23 cellular contexts compared by ENCODE assay signal in genomic region chr3:142941373-142942123, GRCh38. TPM values are rescaled to one million over a fixed set of nuclear protein-coding genes. Genes with fewer than 3 reads are reported as not detected.
DNase-seq lines count a peak whose midpoint lies in the region; ATAC-seq, FAIRE-seq and TF ChIP-seq lines count a peak whose summit lies in the region.
"Had no signal": no experiment of that assay in that cellular context is flagged by ENCODE, and none has a peak within 500 bp of the region (broad histone marks: within the 10 kb centered on the region; RNA-seq: fewer than 3 reads in every experiment).

No MANE protein-coding gene starts in this region.

- intact Hi-C loops in K562 (cut with micrococcal nuclease) (no loop called here), HepG2 (cut with micrococcal nuclease; ENCODE audit: unreplicated experiment) (no loop called here)

- CTCF ChIA-PET in K562 (lab: Yijun Ruan, JAX; ENCODE audit: low intra/inter-chr PET ratio) (no interaction called here), HepG2 (lab: Yijun Ruan, JAX; ENCODE audit: low intra/inter-chr PET ratio, low total read pairs) (interaction anchor here (1.2 kb wide), 1 partner anchor 23 kb away, joined by 4 read pairs; the partner anchor contains the start of gene PAQR9)

- TF ChIP-seq POLR2A in K562 (conservative IDR thresholded peaks at IDR 0.05) (no peak), HepG2 (IDR thresholded peaks at IDR 0.05; ENCODE audit: insufficient read depth in 1 of 2, low read depth in 2 of 2, low read length in 2 of 2) (peak; percentile 31 to 44; a peak in 1 of 4 replicates)

- no peaks in the 10 kb centered on the region for H3K36me3 ChIP-seq in KMS-11 (ENCODE audit: insufficient read depth)
- no peaks in the 10 kb centered on the region for H3K36me3 ChIP-seq in K562 (ENCODE audit: control insufficient read depth, insufficient read depth, low read length)
- no peaks in the 10 kb centered on the region for H3K36me3 ChIP-seq in HepG2 (replicated peaks in 1 of 2; ENCODE audit: control insufficient read depth in 1 of 2, insufficient read depth in 2 of 2, low read length in 2 of 2)
- H3K36me3 ChIP-seq: BE2C had no signal

- H3K4me2 ChIP-seq in KMS-11 = no peak overlapping the region
- no peak overlapping the region for H3K4me2 ChIP-seq in K562 (ENCODE audit: insufficient read depth, low read length)
- peak overlapping the region; percentile 76 for H3K4me2 ChIP-seq in HepG2 (ENCODE audit: low read depth, low read length)
- H3K4me2 ChIP-seq: GM23338 had no signal

- peak; percentile 54; the same call in 2 of the 3 replicates for ATAC-seq in K562
- peak; percentile 95 for ATAC-seq in HepG2
- ATAC-seq in HG02623 (IDR thresholded peaks at IDR 0.05; ENCODE audit: unreplicated experiment) = no peak
- no peak for ATAC-seq in GM18511 (IDR thresholded peaks at IDR 0.05; ENCODE audit: unreplicated experiment)
- no peak for ATAC-seq in GM19397 (IDR thresholded peaks at IDR 0.05; ENCODE audit: unreplicated experiment)
- ATAC-seq: GM23338 had no signal

- H4K20me1 ChIP-seq in KMS-11 (ENCODE audit: insufficient read depth) (no peaks in the 10 kb centered on the region), K562 (replicated peaks; ENCODE audit: control insufficient read depth, insufficient read depth, low read length) (no peaks in the 10 kb centered on the region), HepG2 (ENCODE audit: insufficient read depth, low read length) (no peaks in the 10 kb centered on the region)

- no peak for TF ChIP-seq CTCF in KMS-11 (conservative IDR thresholded peaks at IDR 0.05; ENCODE audit: low read depth, low read length)
- TF ChIP-seq CTCF in K562 (IDR thresholded peaks at IDR 0.05 in 2 of 3, conservative IDR thresholded peaks at IDR 0.05 in 1 of 3; ENCODE audit: insufficient read depth in 2 of 3, low read depth in 1 of 3, low read length in 3 of 3) = no peak
- no peak for TF ChIP-seq CTCF in HepG2 (CRISPR knock-in tag; IDR thresholded peaks at IDR 0.05)

- H3K9me3 ChIP-seq in K562 (replicated peaks; ENCODE audit: control insufficient read depth, insufficient read depth, low read depth, low read length) (no peaks in the 10 kb centered on the region), HepG2 (ENCODE audit: low read length) (no peaks in the 10 kb centered on the region)
- H3K9me3 ChIP-seq: BE2C had no signal

- BruUV-seq in K562 (replicated peaks; lab: Mats Ljungman, UMichigan) = no TSS peak
- no TSS peak for BruUV-seq in HepG2 (replicated peaks; lab: Mats Ljungman, UMichigan)

- in situ Hi-C loops in K562 (cut with MboI) (no loop called here), HepG2 (cut with HindIII; ENCODE audit: extremely low pct_ligation_motif_present, low pct_unique_long_range_greater_than_20kb) (no loop called here)

- no peaks in the 10 kb centered on the region for H3K27me3 ChIP-seq in KMS-11 (ENCODE audit: insufficient read depth, low read depth)
- no peaks in the 10 kb centered on the region for H3K27me3 ChIP-seq in K562 (ENCODE audit: control insufficient read depth in 2 of 2, insufficient read depth in 2 of 2, low read length in 2 of 2)
- H3K27me3 ChIP-seq in HepG2 (ENCODE audit: control insufficient read depth in 1 of 2, insufficient read depth in 2 of 2, low read length in 2 of 2) = 0 out of 5 replicates have a peak, but pooled peaks cover 0 to 2% of the 10 kb centered on the region in 2 experiments
- H3K27me3 ChIP-seq: BE2C had no signal

- H3K27ac ChIP-seq in KMS-11 (no peak overlapping the region), K562 (ENCODE audit: extremely low read depth, low read depth, low read length) (no peak overlapping the region), HepG2 (ENCODE audit: extremely low read length, insufficient read depth, low read length) (peak overlapping the region; percentile 89)

- TF ChIP-seq RAD21 in K562 (CRISPR knock-in tag; conservative IDR thresholded peaks at IDR 0.05 in 1 of 2, IDR thresholded peaks at IDR 0.05 in 1 of 2) (no peak), HepG2 (CRISPR knock-in tag; IDR thresholded peaks at IDR 0.05) (peak; percentile 18; the same call in 1 of the 2 replicates)

- 0 out of 2 replicates have a peak overlapping the region, but pooled peaks have one; percentile 37 for H2AFZ ChIP-seq in KMS-11 (ENCODE audit: low read depth)
- peak overlapping the region; percentile 21; the same call in 1 of the 2 replicates for H2AFZ ChIP-seq in K562 (ENCODE audit: low read depth, low read length)
- H2AFZ ChIP-seq in HepG2 (ENCODE audit: low read length) = no peak overlapping the region

- FAIRE-seq in K562 (lab: Jason Lieb, UNC) = no peak
- peak; percentile 97 for FAIRE-seq in HepG2 (lab: Jason Lieb, UNC)
- FAIRE-seq: A204.1, G401.6, GM12892, GM18507, GM19239, H54, HTR-8/SVneo had no signal

- WGBS in K562 (ENCODE audit: insufficient coverage, low coverage, missing lambda C conversion rate) = 15% methylated on average over 8 of the region's 8 CpGs
- 3% methylated on average over 8 of the region's 8 CpGs for WGBS in HepG2 (ENCODE audit: low lambda C conversion rate)

- H3K9ac ChIP-seq in KMS-11 (no peak overlapping the region), K562 (ENCODE audit: insufficient read depth in 1 of 2, low read depth in 2 of 2, low read length in 2 of 2) (no peak overlapping the region), HepG2 (ENCODE audit: insufficient read depth, low read depth, low read length) (peak overlapping the region; percentile 62)

- DNase-seq in K562 (ENCODE audit: extremely low read depth in 1 of 4, low spot score in 3 of 4) (no peak), HepG2 (ENCODE audit: low spot score) (peak; percentile 96), UCSD-AML1 (lab: John Stamatoyannopoulos, UW; ENCODE audit: unreplicated experiment) (no peak)
- DNase-seq: ACHN; BE2C; C1 segment of cervical spinal cord; CD4-positive, CD25-positive, alpha-beta regulatory T cell; CD8-positive, alpha-beta memory T cell; COR-L47; HCEC 1CT; Karpas-422 had no signal

- POLR2A ChIA-PET in K562 (lab: Yijun Ruan, JAX) (interaction anchor here (0.7 to 1.9 kb wide), 2 partner anchors 12 to 92 kb away, joined by 3 read pairs; no protein-coding TSS in a partner anchor), HepG2 (lab: Yijun Ruan, JAX) (interaction anchor here (0.8 to 3.9 kb wide), 13 partner anchors 10 to 94 kb away, joined by 3 to 34 read pairs (median 5); partner anchors contain the start of gene U2SURP)

- H3K79me2 ChIP-seq in KMS-11 (ENCODE audit: insufficient read depth, low read depth) (no peaks in the 10 kb centered on the region), K562 (ENCODE audit: control insufficient read depth, insufficient read depth, low read length) (no peaks in the 10 kb centered on the region), HepG2 (ENCODE audit: insufficient read depth, low read length) (no peaks in the 10 kb centered on the region)

- H3K4me1 ChIP-seq in KMS-11 (ENCODE audit: low read depth, poor library complexity, severe bottlenecking) (peaks cover 22% of the 10 kb centered on the region), K562 (replicated peaks in 1 of 2; ENCODE audit: control insufficient read depth in 2 of 2, insufficient read depth in 2 of 2, low read length in 2 of 2) (no peaks in the 10 kb centered on the region), HepG2 (ENCODE audit: insufficient read depth, low read length) (peaks cover 73% of the 10 kb centered on the region)
- H3K4me1 ChIP-seq: BE2C had no signal

- H3K9me1 ChIP-seq in K562 (ENCODE audit: control insufficient read depth, insufficient read depth, low read length) = no peaks in the 10 kb centered on the region

- no peak overlapping the region for H3K4me3 ChIP-seq in KMS-11 (IDR thresholded peaks at IDR 0.05; ENCODE audit: insufficient read depth, low read depth, low read length)
- no peak overlapping the region for H3K4me3 ChIP-seq in K562
- peak overlapping the region in 1 of 3 experiments; percentile 53; a peak in 3 of 6 replicates for H3K4me3 ChIP-seq in HepG2 (replicated peaks in 1 of 3; ENCODE audit: insufficient read depth in 1 of 3, low read depth in 2 of 3, low read length in 3 of 3)
- H3K4me3 ChIP-seq: GM23338 had no signal

- TF ChIP-seq EP300 in K562 (IDR thresholded peaks at IDR 0.05; ENCODE audit: low read length) = no peak
- peak; percentile 14 to 97; a peak in 3 of 4 replicates for TF ChIP-seq EP300 in HepG2 (IDR thresholded peaks at IDR 0.05; ENCODE audit: low read depth in 2 of 2, low read length in 2 of 2)
- peak; percentile 91 for TF ChIP-seq EP300 in HepG2 (CRISPR knock-in tag; IDR thresholded peaks at IDR 0.05; ENCODE audit: borderline replicate concordance)

RNA-seq across cellular contexts. Expression of gene PAQR9, which starts 21.9 kb away (rescaled TPM):
- 0.53 and 1.0 TPM in 2 replicates for total RNA-seq in K562 (2011; cell fraction: chromatin; rRNA removed; ENCODE audit: low replicate concordance)
- total RNA-seq in K562 (2011; cell fraction: nucleolus; rRNA removed) = 1.4 and 2.0 TPM in 2 replicates
- 0.92 and 1.8 TPM in 2 replicates for total RNA-seq in K562 (2011; cell fraction: nucleoplasm; rRNA removed)
- total RNA-seq in K562 (2014; rRNA removed) (0.27 and 0.29 TPM in 2 replicates), K562 (2014; rRNA removed; fragmentation: Illumina TruSeq; extraction: Trizol) (0.07 and 0.16 TPM in 2 replicates), K562 (2015; rRNA removed; fragmentation: Illumina TruSeq; extraction: Trizol) (0.04 TPM in 1 of 2 replicates, not detected in the other), K562 (2021) (0.40 and 0.58 TPM in 2 replicates), HepG2 (2016; rRNA removed; fragmentation: Illumina TruSeq; extraction: Trizol) (10.3 and 10.4 TPM in 2 replicates)
- polyA plus RNA-seq in K562 (2011; rRNA removed) (0.12 and 0.39 TPM in 2 replicates), K562 (2014; fragmentation: Illumina TruSeq; extraction: Trizol) (0.21 and 0.22 TPM in 2 replicates), K562 (2014; fragmentation: Nextera tagmentation; extraction: Ambion mirVana) (under 1 TPM; 0.08 to 0.13 TPM), K562 (2014; rRNA removed) (0.33 and 0.47 TPM in 2 replicates), HepG2 (2011; rRNA removed) (3.7 and 8.4 TPM in 2 replicates)
- 0.12 and 1.3 TPM in 2 replicates for polyA plus RNA-seq in K562 (2011; cell fraction: cytosol; rRNA removed)
- polyA plus RNA-seq in K562 (2011; cell fraction: nucleus; rRNA removed) = 0.20 and 1.0 TPM in 2 replicates
- polyA plus RNA-seq in K562 (2012) = 0.11 and 0.31 TPM in 2 replicates
- 0.18 and 0.39 TPM in 2 replicates for polyA minus RNA-seq in K562 (2011; rRNA and poly(A)+ RNA removed)
- polyA minus RNA-seq in K562 (2011; cell fraction: cytosol; rRNA and poly(A)+ RNA removed) = not detected in 2 replicates
- 0.27 and 0.56 TPM in 2 replicates for polyA minus RNA-seq in K562 (2011; cell fraction: nucleus; rRNA and poly(A)+ RNA removed)
- 3.6 and 3.8 TPM in 2 replicates for total RNA-seq in HepG2 (2016; cell fraction: cytosol; rRNA removed; fragmentation: Illumina TruSeq; extraction: Trizol; ENCODE audit: low read depth)
- 10.3 and 10.5 TPM in 2 replicates for total RNA-seq in HepG2 (2016; cell fraction: insoluble cytoplasmic fraction; rRNA removed; fragmentation: Illumina TruSeq; extraction: Trizol)
- 12.0 and 13.5 TPM in 2 replicates for total RNA-seq in HepG2 (2016; cell fraction: membrane; rRNA removed; fragmentation: Illumina TruSeq; extraction: Trizol)
- 9.3 and 10.1 TPM in 2 replicates for total RNA-seq in HepG2 (2016; cell fraction: nucleus; rRNA removed; fragmentation: Illumina TruSeq; extraction: Trizol)
- 4.9 and 6.5 TPM in 2 replicates for polyA plus RNA-seq in HepG2 (2011; cell fraction: cytosol; rRNA removed)
- 8.2 and 13.0 TPM in 2 replicates for polyA plus RNA-seq in HepG2 (2011; cell fraction: nucleus; rRNA removed)
- 9.1 and 16.7 TPM in 2 replicates for polyA plus RNA-seq in HepG2 (2012)
- polyA plus RNA-seq in HepG2 (2016; cell fraction: cytosol; fragmentation: Illumina TruSeq; extraction: Trizol; ENCODE audit: low read depth) = 4.6 and 5.9 TPM in 2 replicates
- 13.7 and 14.1 TPM in 2 replicates for polyA plus RNA-seq in HepG2 (2016; cell fraction: insoluble cytoplasmic fraction; fragmentation: Illumina TruSeq; extraction: Trizol; ENCODE audit: low read depth)
- polyA plus RNA-seq in HepG2 (2016; cell fraction: membrane; fragmentation: Illumina TruSeq; extraction: Trizol; ENCODE audit: low read depth) = 12.2 and 13.8 TPM in 2 replicates
- 16.0 and 16.8 TPM in 2 replicates for polyA plus RNA-seq in HepG2 (2016; cell fraction: nucleus; fragmentation: Illumina TruSeq; extraction: Trizol; ENCODE audit: insufficient read depth, low read depth)
- polyA minus RNA-seq in HepG2 (2011; rRNA and poly(A)+ RNA removed; ENCODE audit: low replicate concordance) = 26.7 TPM in 1 of 2 replicates, not detected in the other
- polyA minus RNA-seq in HepG2 (2011; cell fraction: cytosol; rRNA and poly(A)+ RNA removed) = 5.5 and 9.2 TPM in 2 replicates
- polyA minus RNA-seq in HepG2 (2011; cell fraction: nucleus; rRNA and poly(A)+ RNA removed) = 10.3 and 15.8 TPM in 2 replicates
- total RNA-seq: CD4-positive, CD25-positive, alpha-beta regulatory T cell; CD8-positive, alpha-beta memory T cell had no signal
- polyA plus RNA-seq: CD4-positive, CD25-positive, alpha-beta regulatory T cell; CD8-positive, alpha-beta memory T cell had no signal

RNA-seq across cellular contexts. Expression of gene PCOLCE2, which starts 52.7 kb away (rescaled TPM):
- total RNA-seq in K562 (2011; cell fraction: chromatin; rRNA removed; ENCODE audit: low replicate concordance) = 4.6 and 8.1 TPM in 2 replicates
- 3.2 and 3.3 TPM in 2 replicates for total RNA-seq in K562 (2011; cell fraction: nucleolus; rRNA removed)
- total RNA-seq in K562 (2011; cell fraction: nucleoplasm; rRNA removed) = 6.0 and 6.3 TPM in 2 replicates
- 0.73 and 0.86 TPM in 2 replicates for total RNA-seq in K562 (2014; rRNA removed)
- 0.65 and 0.83 TPM in 2 replicates for total RNA-seq in K562 (2014; rRNA removed; fragmentation: Illumina TruSeq; extraction: Trizol)
- 0.40 and 0.49 TPM in 2 replicates for total RNA-seq in K562 (2015; rRNA removed; fragmentation: Illumina TruSeq; extraction: Trizol)
- total RNA-seq in K562 (2021) = 0.49 and 1.0 TPM in 2 replicates
- polyA plus RNA-seq in K562 (2011; rRNA removed) = 1.1 and 1.2 TPM in 2 replicates
- 0.58 and 0.73 TPM in 2 replicates for polyA plus RNA-seq in K562 (2011; cell fraction: cytosol; rRNA removed)
- polyA plus RNA-seq in K562 (2011; cell fraction: nucleus; rRNA removed) = 0.76 and 0.98 TPM in 2 replicates
- polyA plus RNA-seq in K562 (2012) = 0.18 and 0.29 TPM in 2 replicates
- 0.64 and 0.72 TPM in 2 replicates for polyA plus RNA-seq in K562 (2014; fragmentation: Illumina TruSeq; extraction: Trizol)
- under 1 TPM; 0.18 to 0.39 TPM for polyA plus RNA-seq in K562 (2014; fragmentation: Nextera tagmentation; extraction: Ambion mirVana)
- 0.59 and 1.2 TPM in 2 replicates for polyA plus RNA-seq in K562 (2014; rRNA removed)
- polyA minus RNA-seq in K562 (2011; rRNA and poly(A)+ RNA removed) = 0.91 and 1.2 TPM in 2 replicates
- polyA minus RNA-seq in K562 (2011; cell fraction: cytosol; rRNA and poly(A)+ RNA removed) = not detected in 2 replicates
- 0.33 and 1.3 TPM in 2 replicates for polyA minus RNA-seq in K562 (2011; cell fraction: nucleus; rRNA and poly(A)+ RNA removed)
- total RNA-seq in HepG2 (2016; rRNA removed; fragmentation: Illumina TruSeq; extraction: Trizol) = 1.1 and 2.0 TPM in 2 replicates
- 0.40 and 0.71 TPM in 2 replicates for total RNA-seq in HepG2 (2016; cell fraction: cytosol; rRNA removed; fragmentation: Illumina TruSeq; extraction: Trizol; ENCODE audit: low read depth)
- 2.0 and 2.1 TPM in 2 replicates for total RNA-seq in HepG2 (2016; cell fraction: insoluble cytoplasmic fraction; rRNA removed; fragmentation: Illumina TruSeq; extraction: Trizol)
- 0.71 and 1.1 TPM in 2 replicates for total RNA-seq in HepG2 (2016; cell fraction: membrane; rRNA removed; fragmentation: Illumina TruSeq; extraction: Trizol)
- total RNA-seq in HepG2 (2016; cell fraction: nucleus; rRNA removed; fragmentation: Illumina TruSeq; extraction: Trizol) = 1.5 and 2.6 TPM in 2 replicates
- polyA plus RNA-seq in HepG2 (2011; rRNA removed) = 0.71 and 0.74 TPM in 2 replicates
- polyA plus RNA-seq in HepG2 (2011; cell fraction: cytosol; rRNA removed) = 0.46 and 1.2 TPM in 2 replicates
- polyA plus RNA-seq in HepG2 (2011; cell fraction: nucleus; rRNA removed) = 0.55 and 0.87 TPM in 2 replicates
- 0.87 and 2.5 TPM in 2 replicates for polyA plus RNA-seq in HepG2 (2012)
- 0.47 and 1.1 TPM in 2 replicates for polyA plus RNA-seq in HepG2 (2016; cell fraction: cytosol; fragmentation: Illumina TruSeq; extraction: Trizol; ENCODE audit: low read depth)
- polyA plus RNA-seq in HepG2 (2016; cell fraction: insoluble cytoplasmic fraction; fragmentation: Illumina TruSeq; extraction: Trizol; ENCODE audit: low read depth) = 1.1 and 1.3 TPM in 2 replicates
- polyA plus RNA-seq in HepG2 (2016; cell fraction: membrane; fragmentation: Illumina TruSeq; extraction: Trizol; ENCODE audit: low read depth) = 1.00 and 1.6 TPM in 2 replicates
- 3.8 and 6.0 TPM in 2 replicates for polyA plus RNA-seq in HepG2 (2016; cell fraction: nucleus; fragmentation: Illumina TruSeq; extraction: Trizol; ENCODE audit: insufficient read depth, low read depth)
- 0.60 and 25.3 TPM in 2 replicates for polyA minus RNA-seq in HepG2 (2011; rRNA and poly(A)+ RNA removed; ENCODE audit: low replicate concordance)
- 1.7 TPM in 1 of 2 replicates, not detected in the other for polyA minus RNA-seq in HepG2 (2011; cell fraction: cytosol; rRNA and poly(A)+ RNA removed)
- 0.52 and 1.5 TPM in 2 replicates for polyA minus RNA-seq in HepG2 (2011; cell fraction: nucleus; rRNA and poly(A)+ RNA removed)
- total RNA-seq: CD4-positive, CD25-positive, alpha-beta regulatory T cell; CD8-positive, alpha-beta memory T cell had no signal
- polyA plus RNA-seq: CD4-positive, CD25-positive, alpha-beta regulatory T cell; CD8-positive, alpha-beta memory T cell had no signal

RNA-seq across cellular contexts. Expression of gene U2SURP, which starts 59.8 kb away (rescaled TPM):
- 224 and 739 TPM in 2 replicates for total RNA-seq in K562 (2011; cell fraction: chromatin; rRNA removed; ENCODE audit: low replicate concordance)
- 79.4 and 92.0 TPM in 2 replicates for total RNA-seq in K562 (2011; cell fraction: nucleolus; rRNA removed)
- total RNA-seq in K562 (2011; cell fraction: nucleoplasm; rRNA removed) = 184 and 255 TPM in 2 replicates
- total RNA-seq in K562 (2014; rRNA removed) (116 and 128 TPM in 2 replicates), K562 (2014; rRNA removed; fragmentation: Illumina TruSeq; extraction: Trizol) (280 and 375 TPM in 2 replicates), K562 (2015; rRNA removed; fragmentation: Illumina TruSeq; extraction: Trizol) (193 and 205 TPM in 2 replicates), K562 (2021) (198 and 199 TPM in 2 replicates), HepG2 (2016; rRNA removed; fragmentation: Illumina TruSeq; extraction: Trizol) (173 and 250 TPM in 2 replicates)
- polyA plus RNA-seq in K562 (2011; rRNA removed) (108 and 140 TPM in 2 replicates), K562 (2014; fragmentation: Illumina TruSeq; extraction: Trizol) (174 and 178 TPM in 2 replicates), K562 (2014; fragmentation: Nextera tagmentation; extraction: Ambion mirVana) (100 to 1,000 TPM; 191 to 322 TPM), K562 (2014; rRNA removed) (97.8 and 140 TPM in 2 replicates), HepG2 (2011; rRNA removed) (41.3 and 55.9 TPM in 2 replicates)
- polyA plus RNA-seq in K562 (2011; cell fraction: cytosol; rRNA removed) = 8.8 and 22.2 TPM in 2 replicates
- polyA plus RNA-seq in K562 (2011; cell fraction: nucleus; rRNA removed) = 182 and 207 TPM in 2 replicates
- polyA plus RNA-seq in K562 (2012) = 66.4 and 103 TPM in 2 replicates
- polyA minus RNA-seq in K562 (2011; rRNA and poly(A)+ RNA removed) = 269 and 309 TPM in 2 replicates
- 56.3 and 70.0 TPM in 2 replicates for polyA minus RNA-seq in K562 (2011; cell fraction: cytosol; rRNA and poly(A)+ RNA removed)
- 193 and 346 TPM in 2 replicates for polyA minus RNA-seq in K562 (2011; cell fraction: nucleus; rRNA and poly(A)+ RNA removed)
- total RNA-seq in HepG2 (2016; cell fraction: cytosol; rRNA removed; fragmentation: Illumina TruSeq; extraction: Trizol; ENCODE audit: low read depth) = 14.1 and 18.4 TPM in 2 replicates
- total RNA-seq in HepG2 (2016; cell fraction: insoluble cytoplasmic fraction; rRNA removed; fragmentation: Illumina TruSeq; extraction: Trizol) = 173 and 234 TPM in 2 replicates
- 38.5 and 45.7 TPM in 2 replicates for total RNA-seq in HepG2 (2016; cell fraction: membrane; rRNA removed; fragmentation: Illumina TruSeq; extraction: Trizol)
- 249 and 251 TPM in 2 replicates for total RNA-seq in HepG2 (2016; cell fraction: nucleus; rRNA removed; fragmentation: Illumina TruSeq; extraction: Trizol)
- polyA plus RNA-seq in HepG2 (2011; cell fraction: cytosol; rRNA removed) = 8.6 and 12.8 TPM in 2 replicates
- polyA plus RNA-seq in HepG2 (2011; cell fraction: nucleus; rRNA removed) = 39.7 and 59.0 TPM in 2 replicates
- polyA plus RNA-seq in HepG2 (2012) = 63.0 and 109 TPM in 2 replicates
- 3.4 and 3.6 TPM in 2 replicates for polyA plus RNA-seq in HepG2 (2016; cell fraction: cytosol; fragmentation: Illumina TruSeq; extraction: Trizol; ENCODE audit: low read depth)
- polyA plus RNA-seq in HepG2 (2016; cell fraction: insoluble cytoplasmic fraction; fragmentation: Illumina TruSeq; extraction: Trizol; ENCODE audit: low read depth) = 156 and 157 TPM in 2 replicates
- polyA plus RNA-seq in HepG2 (2016; cell fraction: membrane; fragmentation: Illumina TruSeq; extraction: Trizol; ENCODE audit: low read depth) = 9.2 and 11.6 TPM in 2 replicates
- 227 and 232 TPM in 2 replicates for polyA plus RNA-seq in HepG2 (2016; cell fraction: nucleus; fragmentation: Illumina TruSeq; extraction: Trizol; ENCODE audit: insufficient read depth, low read depth)
- polyA minus RNA-seq in HepG2 (2011; rRNA and poly(A)+ RNA removed; ENCODE audit: low replicate concordance) = 58.3 and 119 TPM in 2 replicates
- polyA minus RNA-seq in HepG2 (2011; cell fraction: cytosol; rRNA and poly(A)+ RNA removed) = 33.5 and 35.1 TPM in 2 replicates
- 254 and 272 TPM in 2 replicates for polyA minus RNA-seq in HepG2 (2011; cell fraction: nucleus; rRNA and poly(A)+ RNA removed)

Comparison
In these comparisons a context has a peak if more than half of its experiments do, and no peak if none do; other contexts are left out.
1. ATAC-seq: peak in K562 (single experiment) and HepG2 (single experiment); none in HG02623 (single experiment), GM18511 (single experiment) and GM19397 (single experiment).